12 cellular contexts compared by ENCODE assay signal in genomic region chr7:134480730-134481129, GRCh38. TPM values are rescaled to one million over a fixed set of nuclear protein-coding genes. Genes with fewer than 3 reads are reported as not detected.
DNase-seq lines count a peak whose midpoint lies in the region; ATAC-seq and TF ChIP-seq lines count a peak whose summit lies in the region.
"Had no signal": no experiment of that assay in that cellular context is flagged by ENCODE, and none has a peak within 500 bp of the region (broad histone marks: within the 10 kb centered on the region; RNA-seq: fewer than 3 reads in every experiment).

No MANE protein-coding gene starts in this region.

- BruUV-seq in HCT116 (replicated peaks; lab: Mats Ljungman, UMichigan): no TSS peak

- TF ChIP-seq POLR2A in HCT116 (IDR thresholded peaks at IDR 0.05; ENCODE audit: borderline replicate concordance, extremely low read depth, insufficient read depth, insufficient read length): no peak

- peak overlapping the region; percentile 64 for H3K4me2 ChIP-seq in HCT116 (ENCODE audit: low read length)

- TF ChIP-seq CTCF in HCT116 (IDR thresholded peaks at IDR 0.05 in 2 of 3, conservative IDR thresholded peaks at IDR 0.05 in 1 of 3; ENCODE audit: borderline replicate concordance in 1 of 3, insufficient read depth in 1 of 3, low read depth in 2 of 3, low read length in 2 of 3) (no peak), fibroblast of villous mesenchyme (IDR thresholded peaks at IDR 0.05; ENCODE audit: insufficient read depth, low read depth, low read length) (no peak)

- peak; percentile 97 for ATAC-seq in HCT116
- ATAC-seq: mucosa of descending colon had no signal

- intact Hi-C loops in HCT116 (cut with micrococcal nuclease): no loop called here

- DNase-seq in HCT116 (ENCODE audit: low read depth, low spot score) (peak; percentile 36), SJCRH30 (peak; percentile 68 to 77), fibroblast of villous mesenchyme (ENCODE audit: low read depth) (peak; percentile 33), renal cortical epithelial cell (ENCODE audit: low read depth) (peak; percentile 86), NCI-H2227 treated with DMSO at 0.1 percent for 48 hours (lab: John Stamatoyannopoulos, UW) (no peak), NCI-H2081 treated with DMSO at 0.1 percent for 48 hours (lab: John Stamatoyannopoulos, UW) (no peak), AML-193 (lab: John Stamatoyannopoulos, UW) (no peak)
- no peak for DNase-seq in activated naive CD4-positive, alpha-beta T cell treated with anti-CD3 and anti-CD28 coated beads, Interleukin-2, amount 50 U/mL, for 16 hours
- DNase-seq: activated T-cell treated with anti-CD3 and anti-CD28 coated beads, Interleukin-2, amount 50 U/mL, for 48 hours; mucosa of descending colon; NCI-H146 had no signal

- POLR2A ChIA-PET in HCT116 (lab: Charles Lee): interaction anchor here (0.8 kb wide), 1 partner anchor 48 kb away, joined by 4 read pairs; no protein-coding TSS in a partner anchor

- no peaks in the 10 kb centered on the region for H3K36me3 ChIP-seq in HCT116 (ENCODE audit: control insufficient read depth in 1 of 2, insufficient read depth in 2 of 2, low read length in 2 of 2)
- H3K36me3 ChIP-seq in SJCRH30: no peaks in the 10 kb centered on the region

- H3K79me2 ChIP-seq in HCT116 (ENCODE audit: insufficient read depth, low read length): no peaks in the 10 kb centered on the region

- no peak overlapping the region for H3K9ac ChIP-seq in HCT116 (ENCODE audit: low read length)

- no peaks in the 10 kb centered on the region for H3K9me2 ChIP-seq in HCT116 (ENCODE audit: insufficient read depth)

- no peaks in the 10 kb centered on the region for H4K20me1 ChIP-seq in HCT116 (ENCODE audit: insufficient read depth)

- peak overlapping the region; percentile 62 for H2AFZ ChIP-seq in HCT116 (ENCODE audit: low read depth, low read length, poor library complexity, severe bottlenecking)

- H3K27me3 ChIP-seq in HCT116 (ENCODE audit: insufficient read depth, low read length): no peaks in the 10 kb centered on the region
- no peaks in the 10 kb centered on the region for H3K27me3 ChIP-seq in SJCRH30

- H3K27ac ChIP-seq in HCT116 (ENCODE audit: low read depth, low read length): no peak overlapping the region
- peak overlapping the region; percentile 59 for H3K27ac ChIP-seq in SJCRH30

- CTCF ChIA-PET in HCT116 (lab: Charles Lee): interaction anchor here (0.7 to 4.8 kb wide), 7 partner anchors 9 to 67 kb away, joined by 3 to 50 read pairs (median 8); partner anchors contain the start of gene AKR1B1

- RAD21 ChIA-PET in HCT116 (lab: Charles Lee; ENCODE audit: low non-redundant PET in 1 of 2, low total read pairs in 2 of 2, uncharacterized antibody in 2 of 2, unreplicated experiment in 2 of 2): interaction anchor here (0.6 to 1.6 kb wide), 2 partner anchors 48 to 415 kb away, joined by 4 to 6 read pairs; no protein-coding TSS in a partner anchor

- peak overlapping the region in 1 of 2 experiments; percentile 31; a peak in 2 of 4 replicates for H3K4me3 ChIP-seq in HCT116 (replicated peaks in 1 of 2; ENCODE audit: low read depth in 1 of 2, low read length in 2 of 2)
- no peak overlapping the region for H3K4me3 ChIP-seq in SJCRH30
- no peak overlapping the region for H3K4me3 ChIP-seq in fibroblast of villous mesenchyme (ENCODE audit: low read depth, low read length)
- H3K4me3 ChIP-seq: mucosa of descending colon had no signal

- H3K9me3 ChIP-seq in HCT116 (ENCODE audit: control insufficient read depth in 1 of 2, insufficient read depth in 1 of 2, low read depth in 1 of 2, low read length in 2 of 2) (no peaks in the 10 kb centered on the region), SJCRH30 (replicated peaks) (0 out of 2 replicates have a peak, but pooled peaks cover 3% of the 10 kb centered on the region)
- H3K9me3 ChIP-seq: mucosa of descending colon had no signal

- TF ChIP-seq RAD21 in HCT116 (IDR thresholded peaks at IDR 0.05; ENCODE audit: low read depth): no peak

- H3K4me1 ChIP-seq in HCT116 (ENCODE audit: control insufficient read depth in 1 of 2, insufficient read depth in 2 of 2, low read length in 2 of 2) (peaks cover 13 to 15% of the 10 kb centered on the region in 2 experiments), SJCRH30 (peaks cover 13% of the 10 kb centered on the region)

TF ChIP-seq in HCT116, 20 proteins besides CTCF, POLR2A, EP300 and RAD21 (continues in another document):
- TF ChIP-seq, protein P1, sequence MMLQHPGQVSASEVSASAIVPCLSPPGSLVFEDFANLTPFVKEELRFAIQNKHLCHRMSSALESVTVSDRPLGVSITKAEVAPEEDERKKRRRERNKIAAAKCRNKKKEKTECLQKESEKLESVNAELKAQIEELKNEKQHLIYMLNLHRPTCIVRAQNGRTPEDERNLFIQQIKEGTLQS (IDR thresholded peaks at IDR 0.05): no peak
- TF ChIP-seq JUND (IDR thresholded peaks at IDR 0.05) (peak; percentile 57; the same call in 1 of the 2 replicates), EZH2phosphoT487 (IDR thresholded peaks at IDR 0.05; ENCODE audit: borderline replicate concordance) (no peak), ZFX (IDR thresholded peaks at IDR 0.05) (no peak), CBX3 (IDR thresholded peaks at IDR 0.05; ENCODE audit: low read depth) (peak; percentile 68; the same call in 1 of the 2 replicates), FOSL1 (IDR thresholded peaks at IDR 0.05; ENCODE audit: low read depth) (peak; percentile 76), SRF (IDR thresholded peaks at IDR 0.05; ENCODE audit: low read depth) (no peak), SIN3A (IDR thresholded peaks at IDR 0.05; ENCODE audit: low read depth) (no peak), EGR1 (IDR thresholded peaks at IDR 0.05; ENCODE audit: low read depth) (no peak), POLR2AphosphoS5 (IDR thresholded peaks at IDR 0.05; ENCODE audit: low read depth, low read length) (no peak), ZNF274 (IDR thresholded peaks at IDR 0.05; ENCODE audit: low read depth, low read length) (no peak), YY1 (IDR thresholded peaks at IDR 0.05; ENCODE audit: extremely low read depth, insufficient replicate concordance, low read depth, low read length) (peak; percentile 32), CEBPB (IDR thresholded peaks at IDR 0.05; ENCODE audit: low read depth) (no peak), ELF1 (IDR thresholded peaks at IDR 0.05; ENCODE audit: borderline replicate concordance, low read depth) (no peak), SP1 (IDR thresholded peaks at IDR 0.05; ENCODE audit: low read depth) (peak; percentile 61)
- TF ChIP-seq, protein P2, sequence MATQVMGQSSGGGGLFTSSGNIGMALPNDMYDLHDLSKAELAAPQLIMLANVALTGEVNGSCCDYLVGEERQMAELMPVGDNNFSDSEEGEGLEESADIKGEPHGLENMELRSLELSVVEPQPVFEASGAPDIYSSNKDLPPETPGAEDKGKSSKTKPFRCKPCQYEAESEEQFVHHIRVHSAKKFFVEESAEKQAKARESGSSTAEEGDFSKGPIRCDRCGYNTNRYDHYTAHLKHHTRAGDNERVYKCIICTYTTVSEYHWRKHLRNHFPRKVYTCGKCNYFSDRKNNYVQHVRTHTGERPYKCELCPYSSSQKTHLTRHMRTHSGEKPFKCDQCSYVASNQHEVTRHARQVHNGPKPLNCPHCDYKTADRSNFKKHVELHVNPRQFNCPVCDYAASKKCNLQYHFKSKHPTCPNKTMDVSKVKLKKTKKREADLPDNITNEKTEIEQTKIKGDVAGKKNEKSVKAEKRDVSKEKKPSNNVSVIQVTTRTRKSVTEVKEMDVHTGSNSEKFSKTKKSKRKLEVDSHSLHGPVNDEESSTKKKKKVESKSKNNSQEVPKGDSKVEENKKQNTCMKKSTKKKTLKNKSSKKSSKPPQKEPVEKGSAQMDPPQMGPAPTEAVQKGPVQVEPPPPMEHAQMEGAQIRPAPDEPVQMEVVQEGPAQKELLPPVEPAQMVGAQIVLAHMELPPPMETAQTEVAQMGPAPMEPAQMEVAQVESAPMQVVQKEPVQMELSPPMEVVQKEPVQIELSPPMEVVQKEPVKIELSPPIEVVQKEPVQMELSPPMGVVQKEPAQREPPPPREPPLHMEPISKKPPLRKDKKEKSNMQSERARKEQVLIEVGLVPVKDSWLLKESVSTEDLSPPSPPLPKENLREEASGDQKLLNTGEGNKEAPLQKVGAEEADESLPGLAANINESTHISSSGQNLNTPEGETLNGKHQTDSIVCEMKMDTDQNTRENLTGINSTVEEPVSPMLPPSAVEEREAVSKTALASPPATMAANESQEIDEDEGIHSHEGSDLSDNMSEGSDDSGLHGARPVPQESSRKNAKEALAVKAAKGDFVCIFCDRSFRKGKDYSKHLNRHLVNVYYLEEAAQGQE (IDR thresholded peaks at IDR 0.05; ENCODE audit: low read depth): no peak
- TF ChIP-seq, protein P3, sequence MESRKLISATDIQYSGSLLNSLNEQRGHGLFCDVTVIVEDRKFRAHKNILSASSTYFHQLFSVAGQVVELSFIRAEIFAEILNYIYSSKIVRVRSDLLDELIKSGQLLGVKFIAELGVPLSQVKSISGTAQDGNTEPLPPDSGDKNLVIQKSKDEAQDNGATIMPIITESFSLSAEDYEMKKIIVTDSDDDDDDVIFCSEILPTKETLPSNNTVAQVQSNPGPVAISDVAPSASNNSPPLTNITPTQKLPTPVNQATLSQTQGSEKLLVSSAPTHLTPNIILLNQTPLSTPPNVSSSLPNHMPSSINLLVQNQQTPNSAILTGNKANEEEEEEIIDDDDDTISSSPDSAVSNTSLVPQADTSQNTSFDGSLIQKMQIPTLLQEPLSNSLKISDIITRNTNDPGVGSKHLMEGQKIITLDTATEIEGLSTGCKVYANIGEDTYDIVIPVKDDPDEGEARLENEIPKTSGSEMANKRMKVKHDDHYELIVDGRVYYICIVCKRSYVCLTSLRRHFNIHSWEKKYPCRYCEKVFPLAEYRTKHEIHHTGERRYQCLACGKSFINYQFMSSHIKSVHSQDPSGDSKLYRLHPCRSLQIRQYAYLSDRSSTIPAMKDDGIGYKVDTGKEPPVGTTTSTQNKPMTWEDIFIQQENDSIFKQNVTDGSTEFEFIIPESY (IDR thresholded peaks at IDR 0.05; ENCODE audit: extremely low read depth, insufficient replicate concordance, low read length): no peak
- TF ChIP-seq, protein P4, sequence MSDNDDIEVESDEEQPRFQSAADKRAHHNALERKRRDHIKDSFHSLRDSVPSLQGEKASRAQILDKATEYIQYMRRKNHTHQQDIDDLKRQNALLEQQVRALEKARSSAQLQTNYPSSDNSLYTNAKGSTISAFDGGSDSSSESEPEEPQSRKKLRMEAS (IDR thresholded peaks at IDR 0.05): no peak

RNA-seq across cellular contexts. Expression of gene AKR1B1, which starts 21.8 kb away (rescaled TPM):
- 56.8 TPM for total RNA-seq in HCT116 (2021; ENCODE audit: unreplicated experiment)
- 51.7 and 58.6 TPM in 2 replicates for polyA plus RNA-seq in HCT116 (2012)
- total RNA-seq in SJCRH30 (2014; rRNA removed; shearing (Covaris generic)): 141 and 145 TPM in 2 replicates
- total RNA-seq in fibroblast of villous mesenchyme: 102 and 542 TPM in 2 replicates
- total RNA-seq in renal cortical epithelial cell: 931 and 988 TPM in 2 replicates

RNA-seq across cellular contexts. Expression of gene AKR1B10, which starts 46.6 kb away (rescaled TPM):
- total RNA-seq in HCT116 (2021; ENCODE audit: unreplicated experiment) (0.54 TPM), fibroblast of villous mesenchyme (under 0.01 and 0.43 TPM in 2 replicates), renal cortical epithelial cell (0.10 and 1.7 TPM in 2 replicates)
- polyA plus RNA-seq in HCT116 (2012): 0.04 and 0.39 TPM in 2 replicates
- 0.06 and 0.68 TPM in 2 replicates for total RNA-seq in SJCRH30 (2014; rRNA removed; shearing (Covaris generic))
- total RNA-seq: T-helper 1 cell treated with Interleukin-12 subunit alpha and Interleukin-12 subunit beta and Interleukin-4 antibody, amounts not matched to agents 30 ng/mL and 1 ng/mL, for 36 hours had no signal

Comparison
In these comparisons a context has a peak if more than half of its experiments do, and no peak if none do; other contexts are left out.
1. DNase-seq: peak in HCT116 (single experiment), SJCRH30 (2 of 2), fibroblast of villous mesenchyme (single experiment) and renal cortical epithelial cell (single experiment); none in NCI-H2227 treated with DMSO at 0.1 percent for 48 hours (single experiment), activated naive CD4-positive, alpha-beta T cell treated with anti-CD3 and anti-CD28 coated beads, Interleukin-2, amount 50 U/mL, for 16 hours (single experiment), NCI-H2081 treated with DMSO at 0.1 percent for 48 hours (single experiment) and AML-193 (0 of 2).